1 cellular context compared by ENCODE assay signal in genomic region chr5:140366770-140367630, GRCh38.
TF ChIP-seq lines count a peak whose summit lies in the region.

No MANE protein-coding gene starts in this region.

TF ChIP-seq in GM12878, 131 proteins besides CTCF, POLR2A, EP300 and RAD21:
- TF ChIP-seq CEBPZ (IDR thresholded peaks at IDR 0.05; ENCODE audit: low read depth, low read length), result no peak
- no peak for TF ChIP-seq NR2F1 (conservative IDR thresholded peaks at IDR 0.05)
- TF ChIP-seq SP1 (IDR thresholded peaks at IDR 0.05; ENCODE audit: low read depth, low read length), result no peak
- TF ChIP-seq POLR2AphosphoS5 (IDR thresholded peaks at IDR 0.05; ENCODE audit: low read length), result no peak
- TF ChIP-seq TBL1XR1 (IDR thresholded peaks at IDR 0.05; ENCODE audit: low read depth, low read length), result no peak
- no peak for TF ChIP-seq MYB (IDR thresholded peaks at IDR 0.05; ENCODE audit: borderline replicate concordance, low read depth, low read length)
- TF ChIP-seq POLR2AphosphoS2 (IDR thresholded peaks at IDR 0.05; ENCODE audit: low read depth, low read length), result no peak
- no peak for TF ChIP-seq ZNF217 (IDR thresholded peaks at IDR 0.05)
- no peak for TF ChIP-seq HSF1 (IDR thresholded peaks at IDR 0.05; ENCODE audit: low read depth, low read length)
- TF ChIP-seq ESRRA (IDR thresholded peaks at IDR 0.05; ENCODE audit: low read length), result no peak
- no peak for TF ChIP-seq STAT1 (conservative IDR thresholded peaks at IDR 0.05)
- no peak for TF ChIP-seq SRF (IDR thresholded peaks at IDR 0.05; ENCODE audit: low read depth in 2 of 2, low read length in 2 of 2)
- TF ChIP-seq RAD51 (IDR thresholded peaks at IDR 0.05), result no peak
- TF ChIP-seq SREBF1 (IDR thresholded peaks at IDR 0.05; ENCODE audit: low read length), result no peak
- TF ChIP-seq, protein P1, sequence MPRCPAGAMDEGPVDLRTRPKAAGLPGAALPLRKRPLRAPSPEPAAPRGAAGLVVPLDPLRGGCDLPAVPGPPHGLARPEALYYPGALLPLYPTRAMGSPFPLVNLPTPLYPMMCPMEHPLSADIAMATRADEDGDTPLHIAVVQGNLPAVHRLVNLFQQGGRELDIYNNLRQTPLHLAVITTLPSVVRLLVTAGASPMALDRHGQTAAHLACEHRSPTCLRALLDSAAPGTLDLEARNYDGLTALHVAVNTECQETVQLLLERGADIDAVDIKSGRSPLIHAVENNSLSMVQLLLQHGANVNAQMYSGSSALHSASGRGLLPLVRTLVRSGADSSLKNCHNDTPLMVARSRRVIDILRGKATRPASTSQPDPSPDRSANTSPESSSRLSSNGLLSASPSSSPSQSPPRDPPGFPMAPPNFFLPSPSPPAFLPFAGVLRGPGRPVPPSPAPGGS (IDR thresholded peaks at IDR 0.05; ENCODE audit: borderline replicate concordance, insufficient read depth, low read depth, low read length, poor library complexity, severe bottlenecking), result no peak
